ENCODE assay signal across 8 cellular contexts in genomic region chr17:45320931-45321461, GRCh38. TPM values are rescaled to one million over a fixed set of nuclear protein-coding genes. Genes with fewer than 3 reads are reported as not detected.
DNase-seq lines count a peak whose midpoint lies in the region; ATAC-seq and TF ChIP-seq lines count a peak whose summit lies in the region.

No MANE protein-coding gene starts in this region.

- ATAC-seq in naive thymus-derived CD8-positive, alpha-beta T cell: no peak
- ATAC-seq in HG02840 (IDR thresholded peaks at IDR 0.05; ENCODE audit: low FRiP score, unreplicated experiment) (no peak), HG02973 (IDR thresholded peaks at IDR 0.05; ENCODE audit: unreplicated experiment) (no peak)

- peak overlapping the region; percentile 59 for H3K4me2 ChIP-seq in mammary epithelial cell (ENCODE audit: insufficient read depth, low read depth, low read length)

- H3K4me3 Mint-ChIP-seq in CD14-positive monocyte: no peak overlapping the region
- peak overlapping the region in 9 of 10 donors; percentile 20 to 63 (median 35) for H3K4me3 Mint-ChIP-seq in naive thymus-derived CD8-positive, alpha-beta T cell

- H3K36me3 ChIP-seq in mammary epithelial cell (ENCODE audit: insufficient read depth, low read length): no peaks in the 10 kb centered on the region

- peaks cover 0 to 2% of the 10 kb centered on the region in 2 donors for H3K36me3 Mint-ChIP-seq in CD14-positive monocyte
- no peaks in the 10 kb centered on the region for H3K36me3 Mint-ChIP-seq in naive thymus-derived CD8-positive, alpha-beta T cell

- H3K79me2 ChIP-seq in mammary epithelial cell (ENCODE audit: insufficient read depth, low read length): peaks cover 8% of the 10 kb centered on the region

- H3K4me3 ChIP-seq in mammary epithelial cell (replicated peaks in 1 of 3; ENCODE audit: insufficient read depth in 1 of 3, low read depth in 2 of 3, low read length in 3 of 3): no peak overlapping the region

- in situ Hi-C loops in mammary epithelial cell (cut with MboI; ENCODE audit: low sequenced_read_pairs in 2 of 2): no loop called here

- no peaks in the 10 kb centered on the region for H3K27me3 ChIP-seq in mammary epithelial cell (ENCODE audit: insufficient read depth, low read length)

- H3K27ac ChIP-seq in mammary epithelial cell (ENCODE audit: insufficient read depth, low read depth, low read length): peak overlapping the region; percentile 46

- 9% methylated on average over 1 of the region's 1 CpG for WGBS in mammary epithelial cell (ENCODE audit: low coverage, missing lambda C conversion rate)

- H3K27ac Mint-ChIP-seq in CD14-positive monocyte: peak overlapping the region in 5 of 7 donors; percentile 46 to 80 (median 77)
- H3K27ac Mint-ChIP-seq in naive thymus-derived CD8-positive, alpha-beta T cell: peak overlapping the region in 9 of 10 donors; percentile 8 to 92 (median 61)

- no peak overlapping the region for H2AFZ ChIP-seq in mammary epithelial cell (ENCODE audit: low read depth, low read length)

- TF ChIP-seq CTCF in CD14-positive monocyte (IDR thresholded peaks at IDR 0.05) (no peak), mammary epithelial cell (conservative IDR thresholded peaks at IDR 0.05 in 1 of 2, IDR thresholded peaks at IDR 0.05 in 1 of 2; ENCODE audit: extremely low read depth in 1 of 2, insufficient read depth in 1 of 2, low read depth in 1 of 2, low read length in 2 of 2) (no peak)

- CTCF ChIA-PET in mammary epithelial cell (lab: Charles Lee; ENCODE audit: low non-redundant PET): no interaction called here

- dilution Hi-C loops in mammary epithelial cell (cut with HindIII; ENCODE audit: low sequenced_read_pairs): loop anchor here (5.0 kb wide), 1 partner anchor 46 kb away; no protein-coding TSS in a partner anchor

- H3K9ac ChIP-seq in mammary epithelial cell (ENCODE audit: insufficient read depth, low read length): no peak overlapping the region

- peaks cover 27% of the 10 kb centered on the region for H3K4me1 Mint-ChIP-seq in CD14-positive monocyte
- H3K4me1 Mint-ChIP-seq in naive thymus-derived CD8-positive, alpha-beta T cell: peaks cover 34 to 53% (median 51%) of the 10 kb centered on the region in 4 donors

- H3K27me3 Mint-ChIP-seq in CD14-positive monocyte (ENCODE audit: low read depth in 3 of 3): peaks cover 0 to 5% (median 1%) of the 10 kb centered on the region in 3 donors
- peaks cover 0 to 4% (median 0%) of the 10 kb centered on the region in 5 donors for H3K27me3 Mint-ChIP-seq in naive thymus-derived CD8-positive, alpha-beta T cell

- no peak for DNase-seq in CD14-positive monocyte (ENCODE audit: low spot score)
- DNase-seq in LoVo (ENCODE audit: low spot score): peak; percentile 92
- DNase-seq in mammary epithelial cell: peak; percentile 96
- DNase-seq in naive thymus-derived CD8-positive, alpha-beta T cell: no peak
- no peak for DNase-seq in NCI-H2227 (lab: John Stamatoyannopoulos, UW; ENCODE audit: unreplicated experiment)
- no peak for DNase-seq in NCI-H146 (lab: John Stamatoyannopoulos, UW)

- peaks cover 50% of the 10 kb centered on the region for H3K4me1 ChIP-seq in mammary epithelial cell (ENCODE audit: insufficient read depth, low read length)

- H3K9me3 ChIP-seq in mammary epithelial cell (replicated peaks; ENCODE audit: insufficient read depth, low read length): no peaks in the 10 kb centered on the region

- no peaks in the 10 kb centered on the region for H4K20me1 ChIP-seq in mammary epithelial cell (ENCODE audit: insufficient read depth, low read length)

- no TSS peak for BruUV-seq in mammary epithelial cell (replicated peaks; lab: Mats Ljungman, UMichigan)

- H3K9me3 Mint-ChIP-seq in CD14-positive monocyte: peaks cover 0 to 3% (median 0%) of the 10 kb centered on the region in 7 donors
- H3K9me3 Mint-ChIP-seq in naive thymus-derived CD8-positive, alpha-beta T cell: no peaks in the 10 kb centered on the region

- intact Hi-C loops in CD14-positive monocyte (cut with micrococcal nuclease) (loop anchor here in 1 of 2 donors (5.0 kb wide), 1 partner anchor 34 kb away; no protein-coding TSS in a partner anchor), mammary epithelial cell (cut with micrococcal nuclease) (loop anchor here (1.0 kb wide), 1 partner anchor 50 kb away; no protein-coding TSS in a partner anchor)

- POLR2A ChIA-PET in naive thymus-derived CD8-positive, alpha-beta T cell (lab: Charles Lee): interaction anchor here (0.5 to 2.3 kb wide), 3 partner anchors 9 to 103 kb away, joined by 5 to 9 read pairs (median 7); no protein-coding TSS in a partner anchor

RNA-seq across cellular contexts. Expression of gene MAP3K14, which starts 4.2 kb away (rescaled TPM):
- polyA plus RNA-seq in CD14-positive monocyte: 1 to 10 TPM; 1.4 to 3.8 TPM
- 10 to 100 TPM in 1 of 2 donors, 1 to 10 TPM in 1; 5.2 to 11.6 TPM for total RNA-seq in mammary epithelial cell
- polyA plus RNA-seq in mammary epithelial cell: 9.3 TPM
- polyA minus RNA-seq in mammary epithelial cell: 9.1 TPM
- total RNA-seq in naive thymus-derived CD8-positive, alpha-beta T cell: 10 to 100 TPM; 37.6 to 37.8 TPM
- polyA plus RNA-seq in naive thymus-derived CD8-positive, alpha-beta T cell: 1 to 10 TPM in 2 of 3 donors, under 1 TPM in 1; 0.73 to 7.2 (median 1.8) TPM

RNA-seq across cellular contexts. Expression of gene SPATA32, which starts 59.1 kb away (rescaled TPM):
- polyA plus RNA-seq in CD14-positive monocyte: not detected
- total RNA-seq in mammary epithelial cell: under 1 TPM in 1 of 2 donors, not detected in 1; 0.21 TPM
- polyA plus RNA-seq in mammary epithelial cell: not detected
- polyA minus RNA-seq in mammary epithelial cell: not detected
- total RNA-seq in naive thymus-derived CD8-positive, alpha-beta T cell: under 1 TPM; 0.47 to 0.75 TPM
- under 1 TPM; 0.30 to 0.81 (median 0.44) TPM for polyA plus RNA-seq in naive thymus-derived CD8-positive, alpha-beta T cell

Comparison
In these comparisons a context has a peak if more than half of its experiments do, and no peak if none do; other contexts are left out.
1. DNase-seq: peak in LoVo (single experiment) and mammary epithelial cell (single experiment); none in CD14-positive monocyte (single experiment), naive thymus-derived CD8-positive, alpha-beta T cell (0 of 10), NCI-H2227 (single experiment) and NCI-H146 (single experiment).
2. H3K4me3 Mint-ChIP-seq: peak in naive thymus-derived CD8-positive, alpha-beta T cell (9 of 10); none in CD14-positive monocyte (0 of 2).